Comparison of ENCODE assay signal across 1 cellular context in genomic region chr5:38807570-38808461, GRCh38.
A peak's percentile ranks its signal among the peaks of the same experiment; 100 is the strongest.
TF ChIP-seq lines count a peak whose summit lies in the region.

No MANE protein-coding gene starts in this region.

TF ChIP-seq in K562, 482 proteins besides CTCF, POLR2A, EP300 and RAD21 (continued from another document and continues in another):
- TF ChIP-seq ZBTB49 (CRISPR knock-in tag; IDR thresholded peaks at IDR 0.05; ENCODE audit: borderline replicate concordance) (no peak), CHD2 (IDR thresholded peaks at IDR 0.05; ENCODE audit: low read depth, low read length) (no peak), CBFA2T3 (IDR thresholded peaks at IDR 0.05) (peak; percentile 75), RNF2 (IDR thresholded peaks at IDR 0.05) (peak; percentile 66; the same call in 1 of the 2 replicates), ZBTB40 (IDR thresholded peaks at IDR 0.05) (peak; percentile 53; the same call in 1 of the 2 replicates), ZBTB40 (CRISPR knock-in tag; IDR thresholded peaks at IDR 0.05) (no peak), DLX4 (CRISPR knock-in tag; IDR thresholded peaks at IDR 0.05) (no peak), ARID2 (IDR thresholded peaks at IDR 0.05) (no peak), NR2C2 (CRISPR knock-in tag; IDR thresholded peaks at IDR 0.05) (no peak), NR2C2 (tag; IDR thresholded peaks at IDR 0.05) (peak; percentile 56; the same call in 1 of the 2 replicates), ZNF212 (CRISPR knock-in tag; IDR thresholded peaks at IDR 0.05) (no peak), TARDBP (IDR thresholded peaks at IDR 0.05) (no peak), MCM2 (IDR thresholded peaks at IDR 0.05; ENCODE audit: low read depth) (no peak), FOXP4 (CRISPR knock-in tag; IDR thresholded peaks at IDR 0.05; ENCODE audit: borderline replicate concordance) (no peak), SETDB1 (IDR thresholded peaks at IDR 0.05; ENCODE audit: low read length) (no peak), NRF1 (conservative IDR thresholded peaks at IDR 0.05 in 1 of 2, IDR thresholded peaks at IDR 0.05 in 1 of 2) (no peak), ZFP91 (CRISPR knock-in tag; IDR thresholded peaks at IDR 0.05) (no peak), HDAC1 (IDR thresholded peaks at IDR 0.05) (peak in 1 of 2 experiments; percentile 74; a peak in 2 of 4 replicates), EWSR1 (IDR thresholded peaks at IDR 0.05; ENCODE audit: borderline replicate concordance, low read depth, partially characterized antibody) (no peak), HOXB6 (CRISPR knock-in tag; IDR thresholded peaks at IDR 0.05; ENCODE audit: borderline replicate concordance) (no peak), ETV5 (CRISPR knock-in tag; IDR thresholded peaks at IDR 0.05; ENCODE audit: low read depth) (peak; percentile 63; the same call in 1 of the 2 replicates), HBP1 (CRISPR knock-in tag; IDR thresholded peaks at IDR 0.05) (no peak), ZNF146 (CRISPR knock-in tag; IDR thresholded peaks at IDR 0.05; ENCODE audit: unreplicated experiment) (no peak), JUNB (CRISPR knock-in tag; conservative IDR thresholded peaks at IDR 0.05) (peak; percentile 53; the same call in 1 of the 2 replicates), HES1 (IDR thresholded peaks at IDR 0.05; ENCODE audit: low read depth) (peak; percentile 80), MEIS2 (IDR thresholded peaks at IDR 0.05; ENCODE audit: partially characterized antibody) (peak; percentile 98)
